ENCODE assay signal across 31 cellular contexts in the genomic region with DNA sequence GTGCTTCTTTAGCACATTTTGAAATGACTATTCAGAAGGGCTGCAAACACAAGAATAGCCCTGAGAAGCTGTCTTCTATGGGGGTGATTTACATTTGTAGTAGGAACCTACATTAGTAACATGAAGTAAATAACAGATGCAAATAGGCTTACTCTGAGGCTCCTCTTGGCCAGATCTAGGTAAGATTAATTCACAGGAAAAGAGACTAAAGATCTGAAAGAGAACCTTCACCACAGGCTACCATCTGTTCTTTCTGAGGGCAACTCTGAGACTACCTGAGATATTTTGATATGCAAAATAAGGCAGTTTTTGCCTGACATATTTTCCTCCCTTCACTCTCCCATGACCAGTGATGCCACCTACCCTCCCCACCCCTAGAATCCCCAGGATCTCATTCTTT.
"Had no signal": no experiment of that assay in that cellular context is flagged by ENCODE, and none has a peak within 500 bp of the region (broad histone marks: within the 10 kb centered on the region; RNA-seq: fewer than 3 reads in every experiment).

No MANE protein-coding gene starts in this region.

- H3K79me2 ChIP-seq: hepatocyte had no signal

- DNase-seq: activated B cell treated with CpG ODN at 0.5 μM for 24 hours; activated CD4-positive, alpha-beta T cell treated with anti-CD3 and anti-CD28 coated beads for 48 hours; activated CD4-positive, alpha-beta T cell treated with anti-CD3 and anti-CD28 coated beads, Interleukin-2, amount 50 U/mL, for 1 hour; activated CD4-positive, alpha-beta T cell treated with anti-CD3 and anti-CD28 coated beads, Interleukin-2, amount 50 U/mL, for 48 hours; activated CD8-positive, alpha-beta memory T cell treated with anti-CD3 and anti-CD28 coated beads for 24 hours; activated CD8-positive, alpha-beta T cell treated with anti-CD3 and anti-CD28 coated beads for 36 hours; activated effector memory CD4-positive, alpha-beta T cell treated with Interleukin-2 at 50 U/mL for 16 hours; activated gamma-delta T cell treated with Interleukin-2 at 50 U/mL for 16 hours; activated naive CD4-positive, alpha-beta T cell treated with anti-CD3 and anti-CD28 coated beads, Interleukin-2, amount 50 U/mL, for 16 hours; activated naive CD4-positive, alpha-beta T cell treated with Interleukin-2 at 50 U/mL for 16 hours; activated T-cell treated with anti-CD3 and anti-CD28 coated beads, Interleukin-2, amount 50 U/mL, for 4 hours; amniotic stem cell; anterior cingulate cortex; brain microvascular endothelial cell; cortex of kidney; dermis blood vessel endothelial cell; effector CD4-positive, alpha-beta T cell; effector memory CD8-positive, alpha-beta T cell; erythroblast; foreskin keratinocyte; gastrocnemius medialis; glutamatergic neuron; heart right ventricle; T1000; WERI-Rb-1 had no signal

- H3K9me3 ChIP-seq: esophagus muscularis mucosa, gastrocnemius medialis had no signal

- H3K4me1 ChIP-seq: esophagus muscularis mucosa, foreskin keratinocyte, gastrocnemius medialis, heart right ventricle had no signal

- ATAC-seq: activated CD4-positive, CD25-positive, alpha-beta regulatory T cell treated with anti-CD3 and anti-CD28 coated beads, Interleukin-2, amount 50 U/mL, for 24 hours; activated CD8-positive, alpha-beta T cell treated with anti-CD3 and anti-CD28 coated beads for 36 hours; activated T-cell treated with anti-CD3 and anti-CD28 coated beads, Interleukin-2, amount 50 U/mL, for 4 hours; activated T-helper 17 cell treated with anti-CD3 and anti-CD28 coated beads, Interleukin-2, amount 50 U/mL, for 72 hours; effector memory CD8-positive, alpha-beta T cell; foreskin keratinocyte; gastrocnemius medialis; heart right ventricle had no signal

- H3K4me3 ChIP-seq: esophagus muscularis mucosa, gastrocnemius medialis, heart right ventricle, hepatocyte had no signal

- H3K27ac ChIP-seq: brain microvascular endothelial cell, esophagus muscularis mucosa, foreskin keratinocyte, gastrocnemius medialis, heart right ventricle, hepatocyte, WERI-Rb-1 had no signal

- H3K4me2 ChIP-seq: hepatocyte had no signal

- H3K27me3 ChIP-seq: brain microvascular endothelial cell, esophagus muscularis mucosa, foreskin keratinocyte, gastrocnemius medialis, heart right ventricle, hepatocyte had no signal

- H2AFZ ChIP-seq: hepatocyte had no signal

- FAIRE-seq: astrocyte, bronchial epithelial cell had no signal

- H3K36me3 ChIP-seq: brain microvascular endothelial cell, esophagus muscularis mucosa, gastrocnemius medialis, heart right ventricle, WERI-Rb-1 had no signal
